9 cellular contexts compared by ENCODE assay signal in the genomic region with DNA sequence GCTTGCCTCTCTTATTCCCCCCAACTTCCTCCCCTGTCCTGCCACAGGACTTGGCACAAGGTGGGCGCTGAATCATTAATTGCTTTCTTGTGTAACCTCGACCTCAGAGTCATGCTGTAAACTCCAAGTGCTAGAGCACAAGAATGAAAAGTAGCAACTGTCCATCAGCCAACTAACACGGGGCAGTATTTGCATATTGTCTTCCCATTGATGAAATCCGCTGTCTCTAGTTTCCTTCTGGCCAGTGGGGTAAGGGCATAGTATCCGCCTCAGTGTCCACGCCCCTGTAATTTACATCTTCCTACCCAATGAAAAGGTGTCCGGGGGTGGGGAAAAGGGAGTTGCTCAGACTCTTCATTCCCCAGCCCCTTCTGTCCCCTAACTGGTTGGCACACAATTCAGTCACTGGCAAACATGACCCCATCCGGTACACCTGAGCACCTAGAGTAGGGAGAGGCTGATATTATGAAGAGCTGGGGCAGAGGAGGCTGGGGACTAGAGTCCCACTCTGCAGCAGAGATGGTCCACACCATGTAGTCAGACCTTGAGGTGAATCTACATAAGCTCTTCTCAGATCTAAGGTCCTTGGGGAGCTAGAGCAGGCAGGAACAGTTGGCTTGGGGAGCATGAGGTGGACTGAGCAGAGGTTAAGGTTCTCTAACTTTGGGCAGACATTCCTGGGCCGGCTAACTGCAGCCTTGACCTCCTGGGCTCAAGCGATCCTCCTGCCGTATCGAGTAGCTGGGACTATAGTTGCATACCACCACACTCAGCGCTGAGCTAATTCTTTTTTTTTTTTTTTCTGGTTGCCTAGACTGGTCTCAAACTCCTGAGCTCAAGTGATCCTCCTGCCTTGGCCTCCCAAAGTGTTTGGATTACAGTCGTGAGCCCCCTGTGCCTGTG. TPM values are rescaled to one million over a fixed set of nuclear protein-coding genes. Genes with fewer than 3 reads are reported as not detected.
DNase-seq lines count a peak whose midpoint lies in the region; ATAC-seq and TF ChIP-seq lines count a peak whose summit lies in the region.
"Had no signal": no experiment of that assay in that cellular context is flagged by ENCODE, and none has a peak within 500 bp of the region (broad histone marks: within the 10 kb centered on the region; RNA-seq: fewer than 3 reads in every experiment).

No MANE protein-coding gene starts in this region.

- CTCF ChIA-PET in A673 (lab: Charles Lee), result interaction anchor here (0.6 to 1.0 kb wide), 3 partner anchors 9 to 292 kb away, joined by 5 to 12 read pairs (median 6); no protein-coding TSS in a partner anchor
- CTCF ChIA-PET in activated CD4-positive, alpha-beta memory T cell treated with anti-CD3 and anti-CD28 coated beads, Interleukin-2, amount 10 ng/mL, durations not matched to agents 7 days and 5 days (lab: Charles Lee), result interaction anchor here (1.0 to 9.2 kb wide), 4 partner anchors 11 to 59 kb away, joined by 3 to 112 read pairs (median 4); no protein-coding TSS in a partner anchor

- DNase-seq in A673 (ENCODE audit: low spot score) (peak; percentile 62), HuH-7 (ENCODE audit: low spot score) (peak; percentile 68), SJCRH30 (peak; percentile 36 to 71), WERI-Rb-1 (no peak)
- no peak for DNase-seq in activated CD4-positive, alpha-beta memory T cell treated with anti-CD3 and anti-CD28 coated beads, Interleukin-2, amount 10 ng/mL, durations not matched to agents 7 days and 5 days
- DNase-seq in stimulated activated CD4-positive, alpha-beta T cell treated with anti-CD3 and anti-CD28 coated beads, Interleukin-1b, Interleukin-23, amount 100 ng/mL, for 48 hours, result no peak

- no peak overlapping the region for H3K27ac ChIP-seq in A673 (ENCODE audit: low read depth, low read length, poor library complexity, severe bottlenecking)
- no peak overlapping the region for H3K27ac ChIP-seq in SJCRH30
- H3K27ac ChIP-seq in WERI-Rb-1, result no peak overlapping the region

- TF ChIP-seq CTCF in A673 (conservative IDR thresholded peaks at IDR 0.05; ENCODE audit: low read depth, low read length) (no peak), WERI-Rb-1 (IDR thresholded peaks at IDR 0.05; ENCODE audit: low read depth, low read length) (no peak)

- POLR2A ChIA-PET in A673 (lab: Charles Lee; ENCODE audit: low non-redundant PET), result interaction anchor here (0.6 to 0.7 kb wide), 3 partner anchors 11 to 243 kb away, joined by 3 to 10 read pairs (median 4); a partner anchor contains a TSS
- POLR2A ChIA-PET in activated CD4-positive, alpha-beta memory T cell treated with anti-CD3 and anti-CD28 coated beads, Interleukin-2, amount 10 ng/mL, durations not matched to agents 7 days and 5 days (lab: Charles Lee), result interaction anchor here (0.6 kb wide), 1 partner anchor 10 kb away, joined by 4 read pairs; no protein-coding TSS in a partner anchor

- H3K9me3 ChIP-seq in A673 (ENCODE audit: low read depth, low read length, poor library complexity, severe bottlenecking), result no peaks in the 10 kb centered on the region
- no peaks in the 10 kb centered on the region for H3K9me3 ChIP-seq in SJCRH30 (replicated peaks)
- H3K9me3 ChIP-seq in iPS-15b (ENCODE audit: control insufficient read depth, insufficient read depth, low read length), result no peaks in the 10 kb centered on the region
- H3K9me3 ChIP-seq in WERI-Rb-1 (ENCODE audit: severe bottlenecking), result no peaks in the 10 kb centered on the region

- H3K4me1 Mint-ChIP-seq in activated CD4-positive, alpha-beta memory T cell treated with anti-CD3 and anti-CD28 coated beads, Interleukin-2, amount 10 ng/mL, durations not matched to agents 7 days and 5 days, result peaks cover 24% of the 10 kb centered on the region

- H3K9ac ChIP-seq in iPS-15b (ENCODE audit: low read depth, low read length), result peak overlapping the region; percentile 47

- peak overlapping the region; percentile 7 for H3K4me3 ChIP-seq in A673 (ENCODE audit: low read depth, low read length, poor library complexity, severe bottlenecking)
- no peak overlapping the region for H3K4me3 ChIP-seq in SJCRH30
- H3K4me3 ChIP-seq in iPS-15b (ENCODE audit: low read depth, low read length), result peak overlapping the region; percentile 39
- no peak overlapping the region for H3K4me3 ChIP-seq in WERI-Rb-1 (ENCODE audit: low read depth, low read length)
- H3K4me3 ChIP-seq: smooth muscle cell had no signal

- no peak overlapping the region for H3K4me3 Mint-ChIP-seq in activated CD4-positive, alpha-beta memory T cell treated with anti-CD3 and anti-CD28 coated beads, Interleukin-2, amount 10 ng/mL, durations not matched to agents 7 days and 5 days

- no peaks in the 10 kb centered on the region for H3K27me3 ChIP-seq in A673 (replicated peaks; ENCODE audit: insufficient read depth, low read depth, low read length, poor library complexity)
- H3K27me3 ChIP-seq in SJCRH30, result peaks cover 6% of the 10 kb centered on the region; the same call in 1 of the 2 replicates
- no peaks in the 10 kb centered on the region for H3K27me3 ChIP-seq in iPS-15b (ENCODE audit: control insufficient read depth, insufficient read depth, low read length)
- no peaks in the 10 kb centered on the region for H3K27me3 ChIP-seq in WERI-Rb-1 (ENCODE audit: insufficient read depth, low read depth, severe bottlenecking)

- intact Hi-C loops in A673 (cut with micrococcal nuclease; ENCODE audit: unreplicated experiment), result no loop called here

- H3K4me1 ChIP-seq in A673 (ENCODE audit: insufficient read depth, low read length, poor library complexity, severe bottlenecking) (peaks cover 6% of the 10 kb centered on the region), SJCRH30 (peaks cover 6% of the 10 kb centered on the region; the same call in 1 of the 2 replicates), iPS-15b (ENCODE audit: control insufficient read depth, insufficient read depth, low read length) (peaks cover 8% of the 10 kb centered on the region)

- H3K9me3 Mint-ChIP-seq in activated CD4-positive, alpha-beta memory T cell treated with anti-CD3 and anti-CD28 coated beads, Interleukin-2, amount 10 ng/mL, durations not matched to agents 7 days and 5 days, result no peaks in the 10 kb centered on the region

- no peaks in the 10 kb centered on the region for H3K36me3 Mint-ChIP-seq in activated CD4-positive, alpha-beta memory T cell treated with anti-CD3 and anti-CD28 coated beads, Interleukin-2, amount 10 ng/mL, durations not matched to agents 7 days and 5 days (ENCODE audit: low read depth)

- ATAC-seq in HG03039 (IDR thresholded peaks at IDR 0.05; ENCODE audit: unreplicated experiment), result no peak

- no peaks in the 10 kb centered on the region for H3K36me3 ChIP-seq in A673 (ENCODE audit: insufficient read depth, low read length, poor library complexity, severe bottlenecking)
- no peaks in the 10 kb centered on the region for H3K36me3 ChIP-seq in SJCRH30
- H3K36me3 ChIP-seq in iPS-15b (ENCODE audit: control insufficient read depth, insufficient read depth, low read length), result no peaks in the 10 kb centered on the region
- no peaks in the 10 kb centered on the region for H3K36me3 ChIP-seq in WERI-Rb-1

- H3K27me3 Mint-ChIP-seq in activated CD4-positive, alpha-beta memory T cell treated with anti-CD3 and anti-CD28 coated beads, Interleukin-2, amount 10 ng/mL, durations not matched to agents 7 days and 5 days, result peaks cover 14% of the 10 kb centered on the region

- BruUV-seq in A673 (replicated peaks; lab: Mats Ljungman, UMichigan), result no TSS peak

- no peak overlapping the region for H3K27ac Mint-ChIP-seq in activated CD4-positive, alpha-beta memory T cell treated with anti-CD3 and anti-CD28 coated beads, Interleukin-2, amount 10 ng/mL, durations not matched to agents 7 days and 5 days

RNA-seq across cellular contexts. Expression of a gene that starts 6.8 kb away (rescaled TPM):
- 74.6 and 79.4 TPM in 2 replicates for total RNA-seq in A673 (2021)
- 25.1 and 34.1 TPM in 2 replicates for total RNA-seq in SJCRH30 (2014; rRNA removed; shearing (Covaris generic))
- total RNA-seq in activated CD4-positive, alpha-beta memory T cell treated with anti-CD3 and anti-CD28 coated beads, Interleukin-2, amount 10 ng/mL, durations not matched to agents 7 days and 5 days, result 10 to 100 TPM; 59.5 to 64.4 TPM

RNA-seq across cellular contexts. Expression of a gene that starts 21.9 kb away (rescaled TPM):
- not detected in 2 replicates for total RNA-seq in A673 (2021)
- total RNA-seq in SJCRH30 (2014; rRNA removed; shearing (Covaris generic)), result not detected in 2 replicates
- not detected for total RNA-seq in activated CD4-positive, alpha-beta memory T cell treated with anti-CD3 and anti-CD28 coated beads, Interleukin-2, amount 10 ng/mL, durations not matched to agents 7 days and 5 days
- total RNA-seq: smooth muscle cell had no signal

RNA-seq across cellular contexts. Expression of a gene that starts 37.7 kb away (rescaled TPM):
- total RNA-seq in A673 (2021), result 12.9 and 22.7 TPM in 2 replicates
- 6.1 and 6.3 TPM in 2 replicates for total RNA-seq in SJCRH30 (2014; rRNA removed; shearing (Covaris generic))
- 100 to 1,000 TPM; 161 to 162 TPM for total RNA-seq in activated CD4-positive, alpha-beta memory T cell treated with anti-CD3 and anti-CD28 coated beads, Interleukin-2, amount 10 ng/mL, durations not matched to agents 7 days and 5 days

RNA-seq across cellular contexts. Expression of a gene that starts 41.5 kb away (rescaled TPM):
- total RNA-seq in A673 (2021), result 1.1 and 1.6 TPM in 2 replicates
- total RNA-seq in SJCRH30 (2014; rRNA removed; shearing (Covaris generic)), result 11.9 and 12.4 TPM in 2 replicates
- 1 to 10 TPM in 1 of 2 experiments, under 1 TPM in 1; 0.95 to 1.1 TPM for total RNA-seq in activated CD4-positive, alpha-beta memory T cell treated with anti-CD3 and anti-CD28 coated beads, Interleukin-2, amount 10 ng/mL, durations not matched to agents 7 days and 5 days

RNA-seq across cellular contexts. Expression of a gene that starts 56.7 kb away (rescaled TPM):
- 57.3 and 63.5 TPM in 2 replicates for total RNA-seq in A673 (2021)
- total RNA-seq in SJCRH30 (2014; rRNA removed; shearing (Covaris generic)), result 43.3 and 48.3 TPM in 2 replicates
- 10 to 100 TPM; 19.1 to 21.6 TPM for total RNA-seq in activated CD4-positive, alpha-beta memory T cell treated with anti-CD3 and anti-CD28 coated beads, Interleukin-2, amount 10 ng/mL, durations not matched to agents 7 days and 5 days

Comparison
In these comparisons a context has a peak if more than half of its experiments do, and no peak if none do; other contexts are left out.
1. DNase-seq: peak in A673 (single experiment), HuH-7 (single experiment) and SJCRH30 (2 of 2); none in activated CD4-positive, alpha-beta memory T cell treated with anti-CD3 and anti-CD28 coated beads, Interleukin-2, amount 10 ng/mL, durations not matched to agents 7 days and 5 days (single experiment), stimulated activated CD4-positive, alpha-beta T cell treated with anti-CD3 and anti-CD28 coated beads, Interleukin-1b, Interleukin-23, amount 100 ng/mL, for 48 hours (single experiment) and WERI-Rb-1 (single experiment).
2. H3K4me3 ChIP-seq: peak in A673 (single experiment) and iPS-15b (single experiment); none in SJCRH30 (single experiment) and WERI-Rb-1 (single experiment).